ENCODE assay signal across 19 cellular contexts in the genomic region with DNA sequence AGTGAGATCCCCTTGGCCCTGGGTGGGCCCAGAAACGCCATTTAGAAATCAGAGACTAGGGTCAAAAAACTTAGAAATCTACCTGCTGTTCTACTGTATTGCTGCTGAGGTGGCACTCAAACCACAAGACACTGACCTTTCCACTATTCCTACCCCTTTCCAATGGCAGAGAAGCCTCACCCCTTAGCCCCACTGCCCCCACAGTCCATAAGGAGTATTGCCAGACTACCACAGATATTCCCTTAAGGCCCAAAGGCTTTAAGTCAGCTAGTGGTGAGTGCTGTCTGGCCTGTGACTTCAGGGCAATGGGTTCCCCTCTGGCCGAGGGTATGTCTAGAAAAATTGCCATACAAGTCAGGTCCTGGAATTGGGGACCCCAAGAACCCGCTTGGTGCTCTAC.
"Had no signal": no experiment of that assay in that cellular context is flagged by ENCODE, and none has a peak within 500 bp of the region (broad histone marks: within the 10 kb centered on the region; RNA-seq: fewer than 3 reads in every experiment).

No MANE protein-coding gene starts in this region.

- H3K36me3 ChIP-seq: left ventricle myocardium inferior, prostate gland, tibial nerve, uterus had no signal

- H3K79me2 ChIP-seq: hepatocyte had no signal

- H2AFZ ChIP-seq: hepatocyte had no signal

- H3K9me3 ChIP-seq: prostate gland, uterus had no signal

- H3K4me2 ChIP-seq: hepatocyte had no signal

- H3K4me3 ChIP-seq: hepatocyte, left ventricle myocardium inferior, prostate gland, skin epidermis, tibial nerve, uterus had no signal

- ATAC-seq: activated CD4-positive, alpha-beta T cell treated with anti-CD3 and anti-CD28 coated beads for 36 hours; activated CD8-positive, alpha-beta memory T cell treated with anti-CD3 and anti-CD28 coated beads, Interleukin-2, amount 10 ng/mL, durations not matched to agents 7 days and 5 days; effector memory CD8-positive, alpha-beta T cell; right cardiac atrium; stimulated activated naive CD8-positive, alpha-beta T cell treated with anti-CD3 and anti-CD28 coated beads, Interleukin-15, Interleukin-2, amounts not matched to agents 100 U/mL and 50 U/mL, for 24 hours had no signal

- DNase-seq: activated CD4-positive, alpha-beta memory T cell treated with anti-CD3 and anti-CD28 coated beads, Interleukin-2, amount 10 ng/mL, durations not matched to agents 7 days and 5 days; activated CD4-positive, alpha-beta T cell treated with anti-CD3 and anti-CD28 coated beads for 36 hours; activated CD8-positive, alpha-beta memory T cell treated with anti-CD3 and anti-CD28 coated beads, Interleukin-2, amount 10 ng/mL, durations not matched to agents 7 days and 5 days; activated naive CD4-positive, alpha-beta T cell treated with Interleukin-2 at 50 U/mL for 16 hours; activated naive CD8-positive, alpha-beta T cell treated with anti-CD3 and anti-CD28 coated beads, Interleukin-2, amount 10 ng/mL, durations not matched to agents 7 days and 5 days; amygdala; dermis blood vessel endothelial cell; effector memory CD8-positive, alpha-beta T cell; foreskin fibroblast; kidney glomerular epithelial cell; left ventricle myocardium inferior; right cardiac atrium; stimulated activated naive CD8-positive, alpha-beta T cell treated with anti-CD3 and anti-CD28 coated beads, Interleukin-15, Interleukin-2, amounts not matched to agents 100 U/mL and 50 U/mL, for 24 hours; T-helper 2 cell; uterus had no signal

- H3K27me3 ChIP-seq: hepatocyte, tibial nerve, uterus had no signal

- H3K27ac ChIP-seq: hepatocyte, left ventricle myocardium inferior, prostate gland, skin epidermis, tibial nerve, uterus had no signal

- H3K4me1 ChIP-seq: left ventricle myocardium inferior, prostate gland, tibial nerve, uterus had no signal
